8 cellular contexts compared by ENCODE assay signal in the genomic region with DNA sequence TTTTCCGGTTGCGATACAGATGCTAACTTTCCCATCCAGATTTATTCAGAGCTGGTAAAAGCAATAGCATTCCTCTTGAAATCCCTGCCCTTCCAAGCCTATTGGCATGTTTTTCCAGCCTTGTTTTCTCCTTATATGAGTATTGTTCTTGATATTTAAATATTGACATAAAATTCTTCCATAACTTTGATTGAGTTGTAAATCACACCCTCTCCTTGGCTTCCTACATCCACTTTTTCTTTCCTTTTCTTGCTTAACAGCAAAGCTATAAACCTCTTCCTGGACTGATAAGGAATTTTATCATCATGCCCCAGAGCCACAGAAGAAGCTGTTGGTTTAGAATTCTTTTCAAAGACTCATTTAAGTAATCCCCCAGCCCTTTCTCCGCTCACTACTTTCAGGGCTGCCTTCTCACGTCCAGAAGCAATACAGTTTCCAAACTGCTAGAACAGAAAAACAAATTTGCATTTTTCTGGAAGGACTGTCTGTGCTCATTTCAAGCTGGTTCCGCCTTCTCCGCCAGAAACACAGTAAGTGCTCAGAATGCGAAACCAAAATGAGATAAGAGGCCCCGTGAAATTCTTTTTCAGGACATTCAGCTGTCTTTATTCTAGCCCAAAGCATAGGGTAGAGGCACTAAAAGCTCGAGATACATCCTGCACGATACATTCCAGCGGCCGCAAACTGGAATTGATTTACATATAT. TPM values are rescaled to one million over a fixed set of nuclear protein-coding genes. Genes with fewer than 3 reads are reported as not detected.
DNase-seq lines count a peak whose midpoint lies in the region; FAIRE-seq and TF ChIP-seq lines count a peak whose summit lies in the region.

No MANE protein-coding gene starts in this region.

- no peak overlapping the region for H3K14ac ChIP-seq in H1 (ENCODE audit: insufficient read length)

- H3K27ac Mint-ChIP-seq in Calu3 (ENCODE audit: unreplicated experiment): peak overlapping the region; percentile 89
- peak overlapping the region; percentile 85 for H3K27ac Mint-ChIP-seq in nephron progenitor cell

- no peak overlapping the region for H2AK5ac ChIP-seq in H1 (ENCODE audit: low read depth, low read length)

- peaks cover 9% of the 10 kb centered on the region for H3K36me3 ChIP-seq in MG63
- no peaks in the 10 kb centered on the region for H3K36me3 ChIP-seq in H1 (ENCODE audit: control insufficient read depth in 2 of 4, insufficient read depth in 4 of 4, low read length in 3 of 4)

- TF ChIP-seq POLR2A in H1 (IDR thresholded peaks at IDR 0.05; ENCODE audit: control extremely low read depth in 1 of 2, low read depth in 2 of 2, low read length in 2 of 2): no peak

- H4K8ac ChIP-seq in H1 (ENCODE audit: extremely low read depth, insufficient read depth, low read length): no peak overlapping the region

- H3K9me3 ChIP-seq in MG63 (no peaks in the 10 kb centered on the region), H1 (ENCODE audit: insufficient read depth in 2 of 2, low read depth in 1 of 2, low read length in 1 of 2) (no peaks in the 10 kb centered on the region)

- TF ChIP-seq CTCF in Calu3 (IDR thresholded peaks at IDR 0.05; ENCODE audit: unreplicated experiment) (no peak), H1 (IDR thresholded peaks at IDR 0.05; ENCODE audit: control extremely low read depth in 1 of 3, insufficient read depth in 1 of 3, low read depth in 1 of 3, low read length in 3 of 3) (no peak), nephron progenitor cell (IDR thresholded peaks at IDR 0.05) (no peak)

- H2BK120ac ChIP-seq in H1 (replicated peaks; ENCODE audit: low read depth, low read length): no peak overlapping the region

- H3K27ac ChIP-seq in H1 (ENCODE audit: low read depth, low read length): peak overlapping the region; percentile 86; the same call in 1 of the 2 replicates

- no peak for FAIRE-seq in H1 (lab: Jason Lieb, UNC)

- H3K4ac ChIP-seq in H1 (replicated peaks; ENCODE audit: insufficient read length, low read depth, low read length): no peak overlapping the region

- no peak overlapping the region for H2AFZ ChIP-seq in H1 (ENCODE audit: low read length)

- peak overlapping the region; percentile 79 to 94 for H3K4me2 ChIP-seq in H1 (ENCODE audit: insufficient read depth in 1 of 2, low read depth in 2 of 2, low read length in 2 of 2)

- no peak for DNase-seq in Calu3
- DNase-seq in MG63: no peak
- no peak for DNase-seq in H1 (ENCODE audit: low read depth in 1 of 2, low spot score in 2 of 2)
- DNase-seq in nephron progenitor cell: no peak
- DNase-seq in germinal center (ENCODE audit: low spot score): no peak
- DNase-seq in effector CD8-positive, alpha-beta T cell (lab: John Stamatoyannopoulos, UW): no peak
- DNase-seq in SIG-M5 treated with dmso at 0.1 percent for 504 hours (lab: John Stamatoyannopoulos, UW; ENCODE audit: unreplicated experiment): no peak
- DNase-seq in NCI-H1048 (lab: John Stamatoyannopoulos, UW): no peak

- H3K23me2 ChIP-seq in H1 (ENCODE audit: low read depth, low read length): 0 out of 2 replicates have a peak, but pooled peaks cover 6% of the 10 kb centered on the region

- H3K4me1 ChIP-seq in H1 (replicated peaks in 1 of 4; ENCODE audit: control insufficient read depth in 3 of 4, insufficient read depth in 4 of 4, low read length in 3 of 4): peaks cover 3 to 20% (median 4%) of the 10 kb centered on the region in 4 experiments

- peaks cover 47% of the 10 kb centered on the region for H3K36me3 Mint-ChIP-seq in Calu3 (ENCODE audit: insufficient read depth, unreplicated experiment)
- H3K36me3 Mint-ChIP-seq in nephron progenitor cell (ENCODE audit: low read depth): no peaks in the 10 kb centered on the region

- peaks cover 8% of the 10 kb centered on the region; the same call in 1 of the 2 replicates for H3K79me1 ChIP-seq in H1 (ENCODE audit: low read depth, low read length)

- H2BK12ac ChIP-seq in H1 (ENCODE audit: low read depth, low read length): 0 out of 2 replicates have a peak overlapping the region, but pooled peaks have one; percentile 17

- H4K91ac ChIP-seq in H1 (replicated peaks; ENCODE audit: insufficient read length, low read length): no peak overlapping the region

- TSS peak; percentile 57 for BruUV-seq in Calu3 (replicated peaks; lab: Mats Ljungman, UMichigan)

- 0% methylated on average over 12 of the region's 12 CpGs; no CpG with 5 or more reads in 1 of the 2 experiments for WGBS in H1 (ENCODE audit: extremely low coverage in 1 of 2, insufficient coverage in 1 of 2, insufficient read length in 1 of 2, insufficient replicate concordance in 2 of 2, low coverage in 1 of 2, low lambda C conversion rate in 2 of 2, missing lambda C conversion rate in 1 of 2), 2 experiments

- no peak overlapping the region for H3K56ac ChIP-seq in H1 (replicated peaks; ENCODE audit: insufficient read length, low read depth, low read length)

- H3K4me1 Mint-ChIP-seq in Calu3 (ENCODE audit: low read depth, unreplicated experiment) (peaks cover 34% of the 10 kb centered on the region), nephron progenitor cell (peaks cover 54% of the 10 kb centered on the region)

- H2BK5ac ChIP-seq in H1 (ENCODE audit: low read depth, low read length): peak overlapping the region; percentile 78; the same call in 1 of the 2 replicates

- TF ChIP-seq RAD21 in H1 (IDR thresholded peaks at IDR 0.05 in 1 of 2, conservative IDR thresholded peaks at IDR 0.05 in 1 of 2; ENCODE audit: low read depth in 2 of 2, low read length in 2 of 2): no peak

- no peak overlapping the region for H4K5ac ChIP-seq in H1 (ENCODE audit: insufficient read length, low read depth, low read length)

- H3K27me3 Mint-ChIP-seq in Calu3 (ENCODE audit: unreplicated experiment) (no peaks in the 10 kb centered on the region), nephron progenitor cell (ENCODE audit: low read depth, poor library complexity) (peaks cover 4% of the 10 kb centered on the region)

- no peak overlapping the region for H2BK15ac ChIP-seq in H1 (ENCODE audit: low read length)

- no peak for TF ChIP-seq EP300 in H1 (IDR thresholded peaks at IDR 0.05; ENCODE audit: borderline replicate concordance in 1 of 2, low read depth in 2 of 2, low read length in 2 of 2)

- H3K27me3 ChIP-seq in MG63: no peaks in the 10 kb centered on the region
- H3K27me3 ChIP-seq in H1 (replicated peaks in 1 of 4; ENCODE audit: control insufficient read depth in 3 of 4, extremely low read depth in 1 of 4, insufficient read depth in 3 of 4, low read length in 3 of 4): no peaks in the 10 kb centered on the region

- intact Hi-C loops in Calu3 (cut with micrococcal nuclease; ENCODE audit: unreplicated experiment): loop anchor here (2.0 to 5.0 kb wide), 4 partner anchors 13 to 427 kb away; no protein-coding TSS in a partner anchor

- H3K18ac ChIP-seq in H1 (ENCODE audit: extremely low read depth, low read length): no peak overlapping the region; the same call in 1 of the 2 replicates

- POLR2A ChIA-PET in H1 (lab: Charles Lee; ENCODE audit: partially characterized antibody): interaction anchor here (0.9 to 2.1 kb wide), 4 partner anchors 8 to 25 kb away, joined by 3 to 10 read pairs (median 6); no protein-coding TSS in a partner anchor

- H4K20me1 ChIP-seq in H1 (replicated peaks in 1 of 2; ENCODE audit: control insufficient read depth in 1 of 2, insufficient read depth in 2 of 2, low read length in 2 of 2): peaks cover 0 to 1% of the 10 kb centered on the region in 2 experiments

- H3K4me3 Mint-ChIP-seq in Calu3 (ENCODE audit: low read depth, unreplicated experiment) (peak overlapping the region; percentile 89), nephron progenitor cell (peak overlapping the region; percentile 91)

- CTCF ChIA-PET in Calu3 (lab: Charles Lee) (interaction anchor here (0.9 to 2.4 kb wide), 3 partner anchors 16 to 54 kb away, joined by 6 to 7 read pairs (median 7); no protein-coding TSS in a partner anchor), H1 (lab: Charles Lee; ENCODE audit: partially characterized antibody) (interaction anchor here (1.4 to 2.1 kb wide), 3 partner anchors 9 to 66 kb away, joined by 3 to 10 read pairs (median 7); no protein-coding TSS in a partner anchor)

- no peak overlapping the region for H3K23ac ChIP-seq in H1 (ENCODE audit: insufficient read length)

- peak overlapping the region; percentile 82 for H3K4me3 ChIP-seq in MG63
- peak overlapping the region; percentile 68 to 93 (median 78) for H3K4me3 ChIP-seq in H1 (ENCODE audit: extremely low read depth in 1 of 4, insufficient read depth in 2 of 4, low read depth in 3 of 4, low read length in 4 of 4)

- H3K9ac ChIP-seq in H1 (replicated peaks in 1 of 4; ENCODE audit: extremely low read depth in 1 of 4, low read depth in 3 of 4, low read length in 3 of 4): peak overlapping the region in 3 of 4 experiments; percentile 79 to 86 (median 85); a peak in 6 of 7 replicates

- H3K9me3 Mint-ChIP-seq in Calu3 (ENCODE audit: low read depth, unreplicated experiment) (no peaks in the 10 kb centered on the region), nephron progenitor cell (peaks cover 26% of the 10 kb centered on the region)

- H2BK20ac ChIP-seq in H1 (ENCODE audit: low read length): no peak overlapping the region

- peaks cover 0 to 53% of the 10 kb centered on the region in 2 experiments for H3K79me2 ChIP-seq in H1 (ENCODE audit: control insufficient read depth in 1 of 2, insufficient read depth in 2 of 2, low read length in 2 of 2)

TF ChIP-seq in H1, 55 proteins besides CTCF, POLR2A, EP300 and RAD21:
- TF ChIP-seq EGR1 (IDR thresholded peaks at IDR 0.05; ENCODE audit: borderline replicate concordance, low read depth, low read length): no peak

RNA-seq across cellular contexts. Expression of gene MID1, which starts 0.9 kb away (rescaled TPM):
- total RNA-seq in Calu3 (2022): 70.5 and 85.6 TPM in 2 replicates
- total RNA-seq in MG63 (2014; rRNA removed; shearing (Covaris generic); ENCODE audit: low replicate concordance): 5.2 and 7.0 TPM in 2 replicates
- total RNA-seq in H1 (2021; fragmentation: NEBNext Ultra II Directional; extraction: Animal tissue kit (Norgen Biotek cat#: 25700)): 49.3 and 54.3 TPM in 2 replicates
- 12.9 and 24.1 TPM in 2 replicates for polyA plus RNA-seq in H1 (2011; rRNA removed)
- 10.9 TPM for polyA plus RNA-seq in H1 (2011; cell fraction: cytosol; rRNA removed)
- polyA plus RNA-seq in H1 (2011; cell fraction: nucleus; rRNA removed): 69.5 TPM
- 18.1 to 29.4 TPM (median 26.4 TPM) in 4 replicates for polyA plus RNA-seq in H1 (2012, experiment 1 of 2)
- 1.2 TPM for polyA plus RNA-seq in H1 (2012, experiment 2 of 2)
- 30.0 TPM for polyA plus RNA-seq in H1 (2013, experiment 1 of 2)
- 28.2 TPM for polyA plus RNA-seq in H1 (2013, experiment 2 of 2)
- 51.7 and 62.9 TPM in 2 replicates for polyA minus RNA-seq in H1 (2011; rRNA and poly(A)+ RNA removed)
- polyA minus RNA-seq in H1 (2011; cell fraction: cytosol; rRNA and poly(A)+ RNA removed): 16.3 TPM
- polyA minus RNA-seq in H1 (2011; cell fraction: nucleus; rRNA and poly(A)+ RNA removed): 98.4 TPM
